In the genomic region with DNA sequence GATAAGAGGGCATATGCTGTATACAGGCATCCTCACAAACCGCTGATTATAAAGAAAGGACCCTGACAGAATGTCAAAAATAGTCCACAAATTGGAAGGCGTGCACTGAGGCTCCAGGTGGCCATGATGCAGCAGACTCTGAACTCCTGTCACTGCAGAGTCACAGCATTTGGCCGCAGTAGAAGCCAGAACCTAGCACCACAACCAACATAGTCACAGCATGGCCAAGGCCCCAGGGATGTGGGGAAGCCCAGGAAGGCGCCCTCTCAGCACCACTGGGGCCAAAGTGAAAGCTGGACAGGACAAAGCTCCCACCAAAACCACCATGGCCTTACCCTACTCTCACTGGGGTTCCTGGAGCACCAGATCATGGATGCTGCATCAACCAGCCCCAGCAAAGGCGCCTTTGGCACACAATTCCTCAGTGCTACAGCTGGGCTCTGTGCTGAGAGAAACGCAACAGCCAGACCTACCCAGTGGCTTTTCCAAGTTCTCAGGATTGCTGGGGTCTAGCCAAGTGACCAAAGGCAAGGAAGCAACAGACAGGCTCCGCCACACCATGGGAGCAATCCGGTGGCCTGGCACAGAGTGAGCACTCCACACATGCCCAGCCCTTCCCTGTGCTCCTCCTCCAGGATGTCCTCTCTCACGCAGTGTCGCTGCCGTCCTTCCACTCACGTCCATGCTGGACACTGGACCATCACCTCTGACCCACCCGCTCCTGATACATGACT, we compare ENCODE assay signal across 14 cellular contexts.
DNase-seq lines count a peak whose midpoint lies in the region; ATAC-seq and TF ChIP-seq lines count a peak whose summit lies in the region.
"Had no signal": no experiment of that assay in that cellular context is flagged by ENCODE, and none has a peak within 500 bp of the region (broad histone marks: within the 10 kb centered on the region; RNA-seq: fewer than 3 reads in every experiment).

No MANE protein-coding gene starts in this region.

- no peak overlapping the region for H3K4me3 ChIP-seq in smooth muscle cell
- H3K4me3 ChIP-seq: pancreas, thyroid gland had no signal

- H3K36me3 ChIP-seq in smooth muscle cell (ENCODE audit: low read depth): no peaks in the 10 kb centered on the region
- H3K36me3 ChIP-seq: thyroid gland had no signal

- WGBS in smooth muscle cell (ENCODE audit: low lambda C conversion rate): over 99% methylated on average over 13 of the region's 13 CpGs

- peaks cover 96% of the 10 kb centered on the region for H3K36me3 Mint-ChIP-seq in activated T-cell treated with anti-CD3 and anti-CD28 coated beads, Interleukin-2, amount 50 U/mL, for 24 hours (ENCODE audit: low read depth)
- H3K36me3 Mint-ChIP-seq in activated T-cell treated with anti-CD3 and anti-CD28 coated beads, Interleukin-2, amount 50 U/mL, for 4 hours (ENCODE audit: insufficient read depth): peaks cover 59% of the 10 kb centered on the region
- H3K36me3 Mint-ChIP-seq in central memory CD8-positive, alpha-beta T cell (ENCODE audit: insufficient read depth): peaks cover 59% of the 10 kb centered on the region
- H3K36me3 Mint-ChIP-seq in stimulated activated effector memory CD8-positive, alpha-beta T cell treated with anti-CD3 and anti-CD28 coated beads, Interleukin-12 subunit alpha, Interleukin-12 subunit beta, amount 100 ng/mL, for 72 hours: peaks cover 95% of the 10 kb centered on the region

- no peaks in the 10 kb centered on the region for H3K27me3 ChIP-seq in smooth muscle cell (ENCODE audit: low read depth)
- H3K27me3 ChIP-seq: pancreas, thyroid gland had no signal

- no peak for DNase-seq in activated T-cell treated with anti-CD3 and anti-CD28 coated beads, Interleukin-2, amount 50 U/mL, for 24 hours
- no peak for DNase-seq in activated T-cell treated with anti-CD3 and anti-CD28 coated beads, Interleukin-2, amount 50 U/mL, for 4 hours
- no peak for DNase-seq in RWPE1 (ENCODE audit: low spot score)
- DNase-seq in central memory CD8-positive, alpha-beta T cell (ENCODE audit: low spot score in 2 of 2): no peak
- peak in 1 of 2 donors; percentile 50 for DNase-seq in stimulated activated effector memory CD8-positive, alpha-beta T cell treated with anti-CD3 and anti-CD28 coated beads, Interleukin-12 subunit alpha, Interleukin-12 subunit beta, amount 100 ng/mL, for 72 hours (ENCODE audit: low spot score in 2 of 2)
- DNase-seq in NOMO-1 treated with dmso at 0.1 percent for 144 hours (lab: John Stamatoyannopoulos, UW; ENCODE audit: unreplicated experiment): no peak
- DNase-seq in smooth muscle cell (lab: John Stamatoyannopoulos, UW; ENCODE audit: unreplicated experiment): no peak
- DNase-seq: activated gamma-delta T cell treated with Interleukin-2 at 50 U/mL for 16 hours; central memory CD4-positive, alpha-beta T cell; MV-4-11; NCI-H2107; pancreas; thyroid gland had no signal

- no peak overlapping the region for H3K4me3 Mint-ChIP-seq in activated T-cell treated with anti-CD3 and anti-CD28 coated beads, Interleukin-2, amount 50 U/mL, for 24 hours
- H3K4me3 Mint-ChIP-seq in activated T-cell treated with anti-CD3 and anti-CD28 coated beads, Interleukin-2, amount 50 U/mL, for 4 hours: no peak overlapping the region
- H3K4me3 Mint-ChIP-seq in central memory CD8-positive, alpha-beta T cell: peak overlapping the region; percentile 71
- H3K4me3 Mint-ChIP-seq in stimulated activated effector memory CD8-positive, alpha-beta T cell treated with anti-CD3 and anti-CD28 coated beads, Interleukin-12 subunit alpha, Interleukin-12 subunit beta, amount 100 ng/mL, for 72 hours: peak overlapping the region; percentile 37

- CTCF ChIA-PET in RWPE1 (lab: Yijun Ruan, JAX): no interaction called here

- H3K4me1 Mint-ChIP-seq in activated T-cell treated with anti-CD3 and anti-CD28 coated beads, Interleukin-2, amount 50 U/mL, for 24 hours (ENCODE audit: low read depth): peaks cover 94% of the 10 kb centered on the region
- H3K4me1 Mint-ChIP-seq in activated T-cell treated with anti-CD3 and anti-CD28 coated beads, Interleukin-2, amount 50 U/mL, for 4 hours (ENCODE audit: low read depth): peaks cover 87% of the 10 kb centered on the region
- H3K4me1 Mint-ChIP-seq in central memory CD8-positive, alpha-beta T cell: peaks cover 92% of the 10 kb centered on the region
- H3K4me1 Mint-ChIP-seq in stimulated activated effector memory CD8-positive, alpha-beta T cell treated with anti-CD3 and anti-CD28 coated beads, Interleukin-12 subunit alpha, Interleukin-12 subunit beta, amount 100 ng/mL, for 72 hours: peaks cover 71% of the 10 kb centered on the region

- no peaks in the 10 kb centered on the region for H3K79me2 ChIP-seq in smooth muscle cell (ENCODE audit: low read depth)

- H3K27ac ChIP-seq in RWPE1 (peak overlapping the region; percentile 52), smooth muscle cell (ENCODE audit: low read depth) (no peak overlapping the region)
- H3K27ac ChIP-seq: pancreas, thyroid gland had no signal

- no peaks in the 10 kb centered on the region for H3K9me3 ChIP-seq in smooth muscle cell (replicated peaks; ENCODE audit: low read depth)
- H3K9me3 ChIP-seq: pancreas, thyroid gland had no signal

- no peaks in the 10 kb centered on the region for H4K20me1 ChIP-seq in smooth muscle cell (ENCODE audit: low read depth)

- H3K4me1 ChIP-seq in smooth muscle cell (ENCODE audit: low read depth): peaks cover 31% of the 10 kb centered on the region

- H3K27ac Mint-ChIP-seq in activated T-cell treated with anti-CD3 and anti-CD28 coated beads, Interleukin-2, amount 50 U/mL, for 24 hours: peak overlapping the region; percentile 88
- peak overlapping the region; percentile 78 for H3K27ac Mint-ChIP-seq in central memory CD8-positive, alpha-beta T cell (ENCODE audit: low read depth)
- H3K27ac Mint-ChIP-seq in stimulated activated effector memory CD8-positive, alpha-beta T cell treated with anti-CD3 and anti-CD28 coated beads, Interleukin-12 subunit alpha, Interleukin-12 subunit beta, amount 100 ng/mL, for 72 hours: peak overlapping the region; percentile 87

- no peak overlapping the region for H2AFZ ChIP-seq in smooth muscle cell (ENCODE audit: low read depth)

- H3K9ac ChIP-seq in smooth muscle cell (ENCODE audit: low read depth): no peak overlapping the region

- POLR2A ChIA-PET in RWPE1 (lab: Yijun Ruan, JAX; ENCODE audit: low non-redundant PET): no interaction called here

- H3K9me3 Mint-ChIP-seq in activated T-cell treated with anti-CD3 and anti-CD28 coated beads, Interleukin-2, amount 50 U/mL, for 24 hours: no peaks in the 10 kb centered on the region
- no peaks in the 10 kb centered on the region for H3K9me3 Mint-ChIP-seq in activated T-cell treated with anti-CD3 and anti-CD28 coated beads, Interleukin-2, amount 50 U/mL, for 4 hours
- no peaks in the 10 kb centered on the region for H3K9me3 Mint-ChIP-seq in central memory CD8-positive, alpha-beta T cell
- no peaks in the 10 kb centered on the region for H3K9me3 Mint-ChIP-seq in stimulated activated effector memory CD8-positive, alpha-beta T cell treated with anti-CD3 and anti-CD28 coated beads, Interleukin-12 subunit alpha, Interleukin-12 subunit beta, amount 100 ng/mL, for 72 hours

- peaks cover 10% of the 10 kb centered on the region for H3F3A ChIP-seq in smooth muscle cell (ENCODE audit: low read depth)

- no peak for TF ChIP-seq CTCF in RWPE1 (conservative IDR thresholded peaks at IDR 0.05; ENCODE audit: low read depth)
- TF ChIP-seq CTCF in smooth muscle cell (IDR thresholded peaks at IDR 0.05; ENCODE audit: borderline replicate concordance, insufficient read depth, poor library complexity, severe bottlenecking): no peak

- H3K27me3 Mint-ChIP-seq in activated T-cell treated with anti-CD3 and anti-CD28 coated beads, Interleukin-2, amount 50 U/mL, for 24 hours: no peaks in the 10 kb centered on the region
- H3K27me3 Mint-ChIP-seq in activated T-cell treated with anti-CD3 and anti-CD28 coated beads, Interleukin-2, amount 50 U/mL, for 4 hours (ENCODE audit: low read depth): no peaks in the 10 kb centered on the region
- no peaks in the 10 kb centered on the region for H3K27me3 Mint-ChIP-seq in central memory CD8-positive, alpha-beta T cell

- no peak overlapping the region for H3K4me2 ChIP-seq in smooth muscle cell

- ATAC-seq in activated T-cell treated with anti-CD3 and anti-CD28 coated beads, Interleukin-2, amount 50 U/mL, for 4 hours: no peak
- ATAC-seq in central memory CD8-positive, alpha-beta T cell (replicated peaks; ENCODE audit: extremely low read depth, poor library complexity, severe bottlenecking): no peak
- ATAC-seq in stimulated activated effector memory CD8-positive, alpha-beta T cell treated with anti-CD3 and anti-CD28 coated beads, Interleukin-12 subunit alpha, Interleukin-12 subunit beta, amount 100 ng/mL, for 72 hours: peak; percentile 27
- ATAC-seq in HG02885 (IDR thresholded peaks at IDR 0.05; ENCODE audit: poor library complexity, unreplicated experiment): no peak
- ATAC-seq: pancreas had no signal

Comparison
In these comparisons a context has a peak if more than half of its experiments do, and no peak if none do; other contexts are left out.
1. H3K4me3 Mint-ChIP-seq: peak in central memory CD8-positive, alpha-beta T cell (single experiment) and stimulated activated effector memory CD8-positive, alpha-beta T cell treated with anti-CD3 and anti-CD28 coated beads, Interleukin-12 subunit alpha, Interleukin-12 subunit beta, amount 100 ng/mL, for 72 hours (single experiment); none in activated T-cell treated with anti-CD3 and anti-CD28 coated beads, Interleukin-2, amount 50 U/mL, for 24 hours (single experiment) and activated T-cell treated with anti-CD3 and anti-CD28 coated beads, Interleukin-2, amount 50 U/mL, for 4 hours (single experiment).
2. Peak in every context shown above with its lines, with median percentiles within 50 percentile points of each other: H3K27ac Mint-ChIP-seq.